ENCODE assay signal across 29 cellular contexts in the genomic region with DNA sequence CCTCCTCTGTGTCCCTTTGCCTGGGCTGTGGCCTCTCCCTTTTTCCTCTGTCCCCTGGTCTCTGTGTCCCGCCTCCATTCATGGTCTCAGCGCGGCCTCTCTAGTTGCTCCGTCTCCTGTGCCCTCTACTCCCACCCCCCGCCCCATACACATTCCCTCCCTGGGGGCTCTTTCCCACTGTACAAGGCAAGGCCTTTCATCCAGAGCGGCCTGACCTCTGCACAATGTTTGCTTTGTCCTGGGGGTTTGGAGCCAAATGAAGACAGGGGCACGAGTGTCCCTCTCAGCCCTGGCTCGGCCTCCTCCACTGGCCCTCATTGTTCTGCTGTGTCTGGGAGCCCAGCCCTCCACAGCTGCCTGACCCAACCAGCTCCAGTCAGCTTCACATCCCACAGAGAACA.
A peak's percentile ranks its signal among the peaks of the same experiment; 100 is the strongest.
DNase-seq lines count a peak whose midpoint lies in the region; ATAC-seq and TF ChIP-seq lines count a peak whose summit lies in the region.
"Had no signal": no experiment of that assay in that cellular context is flagged by ENCODE, and none has a peak within 500 bp of the region (broad histone marks: within the 10 kb centered on the region; RNA-seq: fewer than 3 reads in every experiment).

No MANE protein-coding gene starts in this region.

- H3K9me3 ChIP-seq in left lung (peaks cover 0 to 24% of the 10 kb centered on the region in 2 donors), tibial artery (peaks cover 0 to 6% (median 0%) of the 10 kb centered on the region in 3 donors)
- H3K9me3 ChIP-seq: A549, uterus had no signal

- H3K4me3 ChIP-seq in left lung (no peak overlapping the region), tibial artery (no peak overlapping the region)
- H3K4me3 ChIP-seq: A549, GM23248, skin epidermis, thoracic aorta, uterus had no signal

- H3K4me1 ChIP-seq in left lung, result no peaks in the 10 kb centered on the region
- H3K4me1 ChIP-seq in tibial artery, result no peaks in the 10 kb centered on the region
- H3K4me1 ChIP-seq: A549, uterus had no signal

- peak; percentile 37 for DNase-seq in ELF-1 (ENCODE audit: low read depth, low spot score)
- DNase-seq in foreskin melanocyte, result peak; percentile 38
- peak; percentile 95 for DNase-seq in medulla oblongata (ENCODE audit: extremely low spot score)
- peak; percentile 97 for DNase-seq in pons (ENCODE audit: low spot score)
- no peak for DNase-seq in left lung
- no peak for DNase-seq in tibial artery
- no peak for DNase-seq in NK-92 treated with Interleukin-12 subunit alpha and Interleukin-12 subunit beta, amount 100 ng/mL, for 24 hours (lab: John Stamatoyannopoulos, UW)
- DNase-seq: activated CD4-positive, alpha-beta memory T cell treated with anti-CD3 and anti-CD28 coated beads for 36 hours; activated CD4-positive, CD25-positive, alpha-beta regulatory T cell; activated naive CD4-positive, alpha-beta T cell treated with anti-CD3 and anti-CD28 coated beads, Interleukin-2, amount 10 ng/mL, durations not matched to agents 7 days and 5 days; CD4-positive, alpha-beta T cell; DND-41; glutamatergic neuron; GM23248; IMR-90; NCI-H1417 treated with DMSO at 0.1 percent for 48 hours; NCI-H2081; NCI-H2227 treated with DMSO at 0.1 percent for 48 hours; NCI-H526 treated with DMSO at 0.1 percent for 48 hours; Right ventricle myocardium superior; stimulated activated naive CD4-positive, alpha-beta T cell; T-helper 17 cell; uterus had no signal

- ATAC-seq in left lung (no peak), HG03139 (IDR thresholded peaks at IDR 0.05; ENCODE audit: unreplicated experiment) (no peak)
- ATAC-seq: A549; activated T-helper 17 cell treated with anti-CD3 and anti-CD28 coated beads, Interleukin-2, amount 50 U/mL, for 72 hours; Panc1; T-helper 17 cell had no signal

- TF ChIP-seq CTCF in left lung (IDR thresholded peaks at IDR 0.05) (no peak), tibial artery (IDR thresholded peaks at IDR 0.05) (no peak)

- intact Hi-C loops in left lung (cut with DNase I), result no loop called here
- intact Hi-C loops in tibial artery (cut with DNase I; ENCODE audit: low total_unique reads), result no loop called here

- H3K27me3 ChIP-seq in left lung (no peaks in the 10 kb centered on the region), tibial artery (no peaks in the 10 kb centered on the region)
- H3K27me3 ChIP-seq: uterus had no signal

- H3K36me3 ChIP-seq in left lung (no peaks in the 10 kb centered on the region), tibial artery (no peaks in the 10 kb centered on the region)
- H3K36me3 ChIP-seq: thoracic aorta, uterus had no signal

- no peak overlapping the region for H3K27ac ChIP-seq in left lung
- H3K27ac ChIP-seq in tibial artery, result no peak overlapping the region
- H3K27ac ChIP-seq: A549, GM23248, skin epidermis, thoracic aorta, uterus had no signal

Comparison
In these comparisons a context has a peak if more than half of its experiments do, and no peak if none do; other contexts are left out.
1. DNase-seq: peak in ELF-1 (single experiment), foreskin melanocyte (single experiment), medulla oblongata (single experiment) and pons (single experiment); none in left lung (0 of 2), tibial artery (0 of 2) and NK-92 treated with Interleukin-12 subunit alpha and Interleukin-12 subunit beta, amount 100 ng/mL, for 24 hours (single experiment).